ENCODE assay signal across 16 cellular contexts in genomic region chr9:120761011-120761410, GRCh38.
"Had no signal": no experiment of that assay in that cellular context is flagged by ENCODE, and none has a peak within 500 bp of the region (broad histone marks: within the 10 kb centered on the region; RNA-seq: fewer than 3 reads in every experiment).

No MANE protein-coding gene starts in this region.

- ATAC-seq: esophagus mucosa, left lung, natural killer cell had no signal

- H3K27me3 Mint-ChIP-seq: activated naive CD8-positive, alpha-beta T cell had no signal

- H3K9me3 Mint-ChIP-seq: natural killer cell had no signal

- H3K36me3 Mint-ChIP-seq: activated naive CD8-positive, alpha-beta T cell had no signal

- H3K27ac Mint-ChIP-seq: activated naive CD8-positive, alpha-beta T cell had no signal

- H3K4me3 ChIP-seq: dorsolateral prefrontal cortex, left lung, right atrium auricular region, tibial artery, uterus had no signal

- H3K27me3 ChIP-seq: dorsolateral prefrontal cortex, left lung, right atrium auricular region, tibial artery, uterus had no signal

- DNase-seq: activated CD4-positive, alpha-beta T cell treated with anti-CD3 and anti-CD28 coated beads, Interleukin-2, amount 50 U/mL, for 4 hours; activated CD4-positive, CD25-positive, alpha-beta regulatory T cell treated with anti-CD3 and anti-CD28 coated beads, Interleukin-2, amount 50 U/mL, for 72 hours; activated effector memory CD4-positive, alpha-beta T cell treated with anti-CD3 and anti-CD28 coated beads, Interleukin-2, amount 50 U/mL, for 16 hours; activated T-cell treated with anti-CD3 and anti-CD28 coated beads, Interleukin-2, amount 50 U/mL, for 1 hour; dorsolateral prefrontal cortex; left lung; mammary epithelial cell; natural killer cell; small intestine; stimulated activated CD4-positive, alpha-beta T cell treated with anti-CD3 and anti-CD28 coated beads, Interleukin-4, amount 100 ng/mL, for 24 hours; stimulated activated naive CD4-positive, alpha-beta T cell; tibial artery; uterus had no signal

- H3K27ac ChIP-seq: left lung, right atrium auricular region, tibial artery, uterus had no signal

- H3K9me3 ChIP-seq: left lung, right atrium auricular region, tibial artery, uterus had no signal

- H3K4me1 ChIP-seq: right atrium auricular region, tibial artery, uterus had no signal

- H3K4me3 Mint-ChIP-seq: activated naive CD8-positive, alpha-beta T cell; natural killer cell had no signal

- H3K36me3 ChIP-seq: uterus had no signal
